In the genomic region with DNA sequence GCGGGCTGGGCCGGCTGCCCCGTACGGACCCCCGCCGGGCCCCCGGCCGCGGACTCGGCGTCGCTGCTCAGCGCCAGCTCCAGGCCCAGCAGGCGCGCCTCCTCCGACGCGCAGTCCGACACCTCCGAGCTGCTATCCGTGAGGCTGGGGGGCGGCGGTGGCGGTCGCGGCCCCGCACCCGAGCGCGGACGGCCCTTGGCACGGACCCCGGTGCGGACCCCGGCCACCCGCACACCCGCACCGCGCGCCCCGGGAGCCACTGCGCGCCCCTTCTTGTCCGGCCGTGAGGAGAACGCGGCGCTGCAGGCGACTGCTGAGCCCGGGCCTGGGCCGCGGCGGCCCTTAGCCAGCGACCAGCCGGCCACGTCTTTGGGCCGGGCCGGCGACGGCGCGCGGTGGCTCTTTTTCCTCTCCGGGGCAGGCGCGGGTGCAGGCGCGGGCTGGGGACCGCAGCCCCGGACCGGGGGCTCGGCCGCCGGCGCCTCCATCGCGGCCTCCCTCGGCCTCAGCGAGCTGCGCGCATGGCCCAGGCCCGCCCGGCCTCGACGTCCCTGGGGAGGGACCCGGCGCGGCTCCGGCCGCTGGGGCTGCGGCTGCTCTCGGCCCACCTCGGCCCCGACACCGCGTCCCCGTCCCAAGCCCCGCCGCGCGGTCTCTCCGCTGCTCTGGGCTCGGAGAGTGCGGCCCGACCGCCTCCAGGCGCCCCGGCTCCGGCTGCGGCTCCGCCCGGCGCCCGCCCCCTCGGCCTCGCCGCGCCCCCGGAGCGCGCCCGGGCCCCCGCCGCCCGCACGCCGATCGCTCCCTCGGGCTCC, we compare ENCODE assay signal across 7 cellular contexts. TPM values are rescaled to one million over a fixed set of nuclear protein-coding genes. Genes with fewer than 3 reads are reported as not detected.
DNase-seq lines count a peak whose midpoint lies in the region; ATAC-seq and TF ChIP-seq lines count a peak whose summit lies in the region.

No MANE protein-coding gene starts in this region.

- peak overlapping the region; percentile 59 for H3K9ac ChIP-seq in SK-N-MC (ENCODE audit: insufficient read length)

- H3K4me1 ChIP-seq in iPS DF 6.9 (ENCODE audit: control insufficient read depth, insufficient read depth, low read length) = peaks cover 5% of the 10 kb centered on the region
- H3K4me1 ChIP-seq in testis = peaks cover 64% of the 10 kb centered on the region

- ATAC-seq in GM18873 (IDR thresholded peaks at IDR 0.05; ENCODE audit: low FRiP score, unreplicated experiment) = peak; percentile 23
- ATAC-seq in HG02623 (IDR thresholded peaks at IDR 0.05; ENCODE audit: unreplicated experiment) = peak; percentile 6

- H3K36me3 ChIP-seq in SK-N-MC (ENCODE audit: insufficient read depth, low read length) (no peaks in the 10 kb centered on the region), iPS DF 6.9 (ENCODE audit: control insufficient read depth, insufficient read depth, low read length) (no peaks in the 10 kb centered on the region), testis (ENCODE audit: low read depth, missing control alignments) (no peaks in the 10 kb centered on the region)

- H3K27ac ChIP-seq in SK-N-MC = no peak overlapping the region
- H3K27ac ChIP-seq in iPS DF 6.9 (ENCODE audit: low read length) = no peak overlapping the region
- H3K27ac ChIP-seq in testis = peak overlapping the region in 1 of 2 donors; percentile 90

- TF ChIP-seq POLR2A in testis (IDR thresholded peaks at IDR 0.05) = no peak

- peak overlapping the region; percentile 75 for H3K4me3 ChIP-seq in SK-N-MC
- H3K4me3 ChIP-seq in iPS DF 6.9 (ENCODE audit: low read length) = peak overlapping the region; percentile 69
- peak overlapping the region; percentile 71 to 78 for H3K4me3 ChIP-seq in testis

- DNase-seq in SK-N-MC (ENCODE audit: low read depth, low spot score) = no peak
- no peak for DNase-seq in iPS DF 6.9 (ENCODE audit: low read depth, low spot score)
- DNase-seq in testis = no peak
- no peak for DNase-seq in cerebellar nuclear complex (lab: John Stamatoyannopoulos, UW)
- no peak for DNase-seq in globus pallidus (ENCODE audit: low spot score)

- H3K9me3 ChIP-seq in SK-N-MC (ENCODE audit: low read depth, low read length) = no peaks in the 10 kb centered on the region
- H3K9me3 ChIP-seq in iPS DF 6.9 (ENCODE audit: control insufficient read depth, insufficient read depth, low read length) = no peaks in the 10 kb centered on the region
- H3K9me3 ChIP-seq in testis = no peaks in the 10 kb centered on the region

- no peak for TF ChIP-seq CTCF in testis (IDR thresholded peaks at IDR 0.05)

- no CpG with 5 or more reads among the region's 129 CpGs for WGBS in iPS DF 6.9 (ENCODE audit: insufficient coverage, insufficient read length)
- 1% methylated on average over 25 of the region's 129 CpGs; no CpG with 5 or more reads in 1 of the 2 donors for WGBS in testis, 2 donors

- intact Hi-C loops in testis (cut with DNase I; ENCODE audit: low total_unique reads) = no loop called here

- no peaks in the 10 kb centered on the region for H3K27me3 ChIP-seq in iPS DF 6.9 (ENCODE audit: control insufficient read depth, insufficient read depth, low read length)
- no peaks in the 10 kb centered on the region for H3K27me3 ChIP-seq in testis

RNA-seq across cellular contexts. Expression of a gene that starts 12.9 kb away (rescaled TPM):
- total RNA-seq in testis = 1 to 10 TPM; 2.8 to 3.4 TPM
- 2.9 TPM for polyA plus RNA-seq in testis (ENCODE audit: insufficient read depth, low read depth, low replicate concordance)
